33 cellular contexts compared by ENCODE assay signal in genomic region chr20:64098471-64099013, GRCh38. TPM values are rescaled to one million over a fixed set of nuclear protein-coding genes. Genes with fewer than 3 reads are reported as not detected.
"Had no signal": no experiment of that assay in that cellular context is flagged by ENCODE, and none has a peak within 500 bp of the region (broad histone marks: within the 10 kb centered on the region; RNA-seq: fewer than 3 reads in every experiment).

No MANE protein-coding gene starts in this region.

- H3K9ac ChIP-seq: parathyroid adenoma had no signal

- H3K9me3 ChIP-seq: ovary, psoas muscle, spleen, suprapubic skin, thoracic aorta, thyroid gland, tibial nerve, upper lobe of left lung, vagina had no signal

- H3K27ac ChIP-seq: ovary, parathyroid adenoma, psoas muscle, skin epidermis, spleen, suprapubic skin, thoracic aorta, thyroid gland, tibial nerve, upper lobe of left lung, vagina had no signal

- H2AFZ ChIP-seq: parathyroid adenoma had no signal

- H3K4me2 ChIP-seq: smooth muscle cell had no signal

- DNase-seq: naive B cell; naive thymus-derived CD8-positive, alpha-beta T cell; nephron progenitor cell; occipital lobe; ovary; spleen; stimulated activated CD4-positive, alpha-beta T cell treated with anti-CD3 and anti-CD28 coated beads, Interleukin-12 subunit alpha, Interleukin-12 subunit beta, amount 100 ng/mL, for 4 hours; stimulated activated CD4-positive, alpha-beta T cell treated with anti-CD3 and anti-CD28 coated beads, Interleukin-1b, Interleukin-23, amount 100 ng/mL, for 48 hours; stimulated activated CD4-positive, alpha-beta T cell treated with anti-CD3 and anti-CD28 coated beads, Interleukin-4, amount 100 ng/mL, for 1 hour; stimulated activated CD4-positive, alpha-beta T cell treated with anti-CD3 and anti-CD28 coated beads, Interleukin-4, amount 100 ng/mL, for 4 hours; stimulated activated CD8-positive, alpha-beta memory T cell treated with anti-CD3 and anti-CD28 coated beads, Interleukin-4, amount 100 ng/mL, for 48 hours; stimulated activated naive CD4-positive, alpha-beta T cell; stimulated activated naive CD8-positive, alpha-beta T cell treated with anti-CD3 and anti-CD28 coated beads, Interleukin-15, amount 100 ng/mL, for 72 hours; stimulated activated naive CD8-positive, alpha-beta T cell treated with anti-CD3 and anti-CD28 coated beads, Interleukin-15, Interleukin-2, amounts not matched to agents 100 U/mL and 50 U/mL, for 24 hours; thyroid gland; trophoblast cell had no signal

- H3K4me3 ChIP-seq: ovary, psoas muscle, skin epidermis, smooth muscle cell, spleen, suprapubic skin, thoracic aorta, thyroid gland, tibial nerve, upper lobe of left lung, vagina had no signal

- H3K27me3 ChIP-seq: ovary, thyroid gland had no signal

- H3K36me3 ChIP-seq: ovary, suprapubic skin, thoracic aorta, thyroid gland, vagina had no signal

RNA-seq across cellular contexts. Expression of gene NPBWR2, which starts 8.8 kb away (rescaled TPM):
- total RNA-seq: naive thymus-derived CD8-positive, alpha-beta T cell; natural killer cell treated with Interleukin-12 subunit alpha and Interleukin-12 subunit beta and Interleukin-15 and Interleukin-18, amount 100 ng/mL, for 72 hours; neural crest cell; occipital lobe; osteoblast; ovary; progenitor cell of endocrine pancreas; psoas muscle; renal cortical epithelial cell; right cardiac atrium; sciatic nerve; smooth muscle cell; suprapubic skin; thoracic aorta; thyroid gland; tibial nerve; upper lobe of left lung; ureter; vagina had no signal
- polyA plus RNA-seq: naive thymus-derived CD8-positive, alpha-beta T cell; ovary; psoas muscle; right cardiac atrium; smooth muscle cell; spleen had no signal

RNA-seq across cellular contexts. Expression of gene LKAAEAR1, which starts 14.3 kb away (rescaled TPM):
- total RNA-seq: naive thymus-derived CD8-positive, alpha-beta T cell; natural killer cell treated with Interleukin-12 subunit alpha and Interleukin-12 subunit beta and Interleukin-15 and Interleukin-18, amount 100 ng/mL, for 72 hours; neural crest cell; progenitor cell of endocrine pancreas; psoas muscle; renal cortical epithelial cell; sciatic nerve; smooth muscle cell; suprapubic skin; thoracic aorta; ureter; vagina had no signal
- polyA plus RNA-seq: ovary, psoas muscle had no signal
